ENCODE assay signal across 13 cellular contexts in the genomic region with DNA sequence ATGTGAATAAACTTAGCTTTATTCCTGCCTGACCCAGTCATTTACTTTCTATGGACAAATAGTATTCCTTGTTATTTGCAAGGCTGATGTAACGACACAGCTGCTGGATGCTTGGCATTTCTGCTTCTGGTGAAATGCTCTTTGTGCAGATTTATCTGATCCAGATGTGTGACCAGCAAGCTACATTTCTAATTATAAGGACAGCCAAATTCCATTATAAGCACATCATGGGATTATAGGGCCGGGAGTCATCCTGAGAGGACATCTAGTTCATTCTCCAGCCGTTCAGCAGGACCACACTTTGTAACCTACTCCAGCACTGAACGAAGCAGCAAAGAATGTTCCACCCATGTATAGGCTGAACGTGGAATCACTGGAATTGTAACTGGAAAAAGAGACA. TPM values are rescaled to one million over a fixed set of nuclear protein-coding genes. Genes with fewer than 3 reads are reported as not detected.
DNase-seq lines count a peak whose midpoint lies in the region; ATAC-seq, FAIRE-seq and TF ChIP-seq lines count a peak whose summit lies in the region.
"Had no signal": no experiment of that assay in that cellular context is flagged by ENCODE, and none has a peak within 500 bp of the region (broad histone marks: within the 10 kb centered on the region; RNA-seq: fewer than 3 reads in every experiment).

No MANE protein-coding gene starts in this region.

- H3K4me1 Mint-ChIP-seq in T-helper 17 cell (peaks cover 22% of the 10 kb centered on the region), endothelial cell (ENCODE audit: unreplicated experiment) (peaks cover 39% of the 10 kb centered on the region)

- H3K4me1 ChIP-seq in pancreas: peaks cover 22 to 43% (median 37%) of the 10 kb centered on the region in 3 donors
- no peaks in the 10 kb centered on the region for H3K4me1 ChIP-seq in effector memory CD4-positive, alpha-beta T cell (ENCODE audit: control insufficient read depth, insufficient read depth, low read length, poor library complexity, severe bottlenecking)

- H3K27ac Mint-ChIP-seq in T-helper 17 cell (peak overlapping the region; percentile 16), endothelial cell (ENCODE audit: unreplicated experiment) (no peak overlapping the region)

- no peaks in the 10 kb centered on the region for H3K27me3 Mint-ChIP-seq in T-helper 17 cell
- no peaks in the 10 kb centered on the region for H3K27me3 Mint-ChIP-seq in endothelial cell (ENCODE audit: unreplicated experiment)
- H3K27me3 Mint-ChIP-seq: CD4-positive, CD25-positive, alpha-beta regulatory T cell had no signal

- DNase-seq in AG09309 (ENCODE audit: low read depth): peak; percentile 97
- DNase-seq in T-helper 17 cell: no peak
- DNase-seq in glomerular visceral epithelial cell (ENCODE audit: extremely low spot score): peak; percentile 49
- no peak for DNase-seq in pancreas
- DNase-seq in WERI-Rb-1: no peak
- no peak for DNase-seq in endothelial cell (ENCODE audit: low spot score)
- DNase-seq in effector memory CD4-positive, alpha-beta T cell: no peak
- DNase-seq in SIG-M5 (lab: John Stamatoyannopoulos, UW): no peak
- DNase-seq: CD4-positive, CD25-positive, alpha-beta regulatory T cell; dorsolateral prefrontal cortex; stimulated activated CD4-positive, alpha-beta T cell treated with anti-CD3 and anti-CD28 coated beads, Interleukin-4, amount 100 ng/mL, for 1 hour had no signal

- 63 to 67% methylated on average over 5 of the region's 5 CpGs for WGBS in pancreas, 2 donors

- H3K9me3 Mint-ChIP-seq in endothelial cell (ENCODE audit: unreplicated experiment): no peaks in the 10 kb centered on the region

- intact Hi-C loops in pancreas (cut with DNase I): no loop called here

- no peaks in the 10 kb centered on the region for H3K36me3 ChIP-seq in pancreas
- no peaks in the 10 kb centered on the region; the same call in 1 of the 2 replicates for H3K36me3 ChIP-seq in WERI-Rb-1
- H3K36me3 ChIP-seq in effector memory CD4-positive, alpha-beta T cell (ENCODE audit: control insufficient read depth, insufficient read depth, low read length): no peaks in the 10 kb centered on the region

- no peak for FAIRE-seq in pancreas (lab: Jason Lieb, UNC)

- H3K36me3 Mint-ChIP-seq in T-helper 17 cell (ENCODE audit: low read depth): no peaks in the 10 kb centered on the region
- H3K36me3 Mint-ChIP-seq in endothelial cell (ENCODE audit: low read depth, unreplicated experiment): peaks cover 26% of the 10 kb centered on the region

- no peak for ATAC-seq in T-helper 17 cell
- peak in 3 of 4 donors; percentile 24 to 47 (median 34) for ATAC-seq in pancreas
- ATAC-seq: HCT116 had no signal

- H3K27ac ChIP-seq in pancreas (peak overlapping the region in 2 of 4 donors; percentile 26 to 40), WERI-Rb-1 (no peak overlapping the region)
- no peak overlapping the region for H3K27ac ChIP-seq in effector memory CD4-positive, alpha-beta T cell (ENCODE audit: insufficient read depth, low read length, poor library complexity, severe bottlenecking)

- no peaks in the 10 kb centered on the region for H3K9me3 ChIP-seq in T-helper 17 cell (ENCODE audit: control insufficient read depth, low read length, poor library complexity, severe bottlenecking)
- no peaks in the 10 kb centered on the region for H3K9me3 ChIP-seq in pancreas
- H3K9me3 ChIP-seq in WERI-Rb-1 (ENCODE audit: severe bottlenecking): no peaks in the 10 kb centered on the region
- H3K9me3 ChIP-seq in effector memory CD4-positive, alpha-beta T cell (ENCODE audit: control insufficient read depth, low read length): no peaks in the 10 kb centered on the region

- H3K4me3 ChIP-seq in AG09309 (ENCODE audit: control insufficient read depth, low read depth, low read length) (no peak overlapping the region), pancreas (no peak overlapping the region), WERI-Rb-1 (ENCODE audit: low read depth, low read length) (no peak overlapping the region)
- H3K4me3 ChIP-seq in effector memory CD4-positive, alpha-beta T cell (ENCODE audit: insufficient read depth, low read depth, low read length, poor library complexity, severe bottlenecking): no peak overlapping the region
- H3K4me3 ChIP-seq: lung had no signal

- H3K27me3 ChIP-seq in pancreas: no peaks in the 10 kb centered on the region
- no peaks in the 10 kb centered on the region for H3K27me3 ChIP-seq in WERI-Rb-1 (ENCODE audit: insufficient read depth, low read depth, severe bottlenecking)
- no peaks in the 10 kb centered on the region for H3K27me3 ChIP-seq in effector memory CD4-positive, alpha-beta T cell (replicated peaks; ENCODE audit: control insufficient read depth, insufficient read depth, low read length, poor library complexity, severe bottlenecking)
- H3K27me3 ChIP-seq: dorsolateral prefrontal cortex had no signal

- H3K4me3 Mint-ChIP-seq in T-helper 17 cell: no peak overlapping the region
- no peak overlapping the region for H3K4me3 Mint-ChIP-seq in endothelial cell (ENCODE audit: unreplicated experiment)
- H3K4me3 Mint-ChIP-seq: CD4-positive, CD25-positive, alpha-beta regulatory T cell had no signal

- TF ChIP-seq CTCF in AG09309 (IDR thresholded peaks at IDR 0.05; ENCODE audit: control insufficient read depth, insufficient read depth, low read depth, low read length, missing control alignments) (no peak), pancreas (IDR thresholded peaks at IDR 0.05) (no peak), WERI-Rb-1 (IDR thresholded peaks at IDR 0.05; ENCODE audit: low read depth, low read length) (no peak), endothelial cell (IDR thresholded peaks at IDR 0.05; ENCODE audit: unreplicated experiment) (no peak)

RNA-seq across cellular contexts. Expression of a gene that starts 42.9 kb away (rescaled TPM):
- total RNA-seq in T-helper 17 cell (10 to 100 TPM; 27.0 to 41.6 TPM), pancreas (100 to 1,000 TPM in 2 of 6 donors, 10 to 100 TPM in 4; 67.5 to 126 (median 79.0) TPM), endothelial cell (ENCODE audit: unreplicated experiment) (204 TPM)
- polyA plus RNA-seq in pancreas: 10 to 100 TPM in 1 of 2 donors, 1 to 10 TPM in 1; 9.3 to 14.6 TPM

Comparison
In these comparisons a context has a peak if more than half of its experiments do, and no peak if none do; other contexts are left out.
1. DNase-seq: peak in AG09309 (single experiment) and glomerular visceral epithelial cell (single experiment); none in T-helper 17 cell (0 of 3), pancreas (0 of 6), WERI-Rb-1 (single experiment), endothelial cell (single experiment), effector memory CD4-positive, alpha-beta T cell (0 of 3) and SIG-M5 (single experiment).